In genomic region chr13:39941236-39941635, GRCh38 we compare ENCODE assay signal across 21 cellular contexts.
"Had no signal": no experiment of that assay in that cellular context is flagged by ENCODE, and none has a peak within 500 bp of the region (broad histone marks: within the 10 kb centered on the region; RNA-seq: fewer than 3 reads in every experiment).

No MANE protein-coding gene starts in this region.

- H3K4me3 Mint-ChIP-seq: immature natural killer cell; memory B cell; natural killer cell treated with Interleukin-12 subunit alpha and Interleukin-12 subunit beta and Interleukin-15 and Interleukin-18, amount 100 ng/mL, for 72 hours; stimulated activated memory B cell treated with anti-CD40 and anti-IgM and Interleukin-4, amounts not matched to agents 10 μg/mL and 1 μg/mL and 100 μg/mL, for 72 hours; stimulated activated naive CD8-positive, alpha-beta T cell treated with anti-CD3 and anti-CD28 coated beads, Interleukin-15, Interleukin-2, amounts not matched to agents 100 ng/mL and 50 ng/mL, for 24 hours had no signal

- DNase-seq: colonic mucosa; effector CD4-positive, alpha-beta T cell; heart left ventricle; hippocampal formation; immature natural killer cell; left cardiac atrium; left ventricle myocardium inferior; lower lobe of right lung; midbrain; posterior cingulate gyrus; spleen; stimulated activated CD4-positive, alpha-beta T cell treated with anti-CD3 and anti-CD28 coated beads, Interleukin-15, amount 100 ng/mL, for 24 hours; stimulated activated CD4-positive, alpha-beta T cell treated with anti-CD3 and anti-CD28 coated beads, Interleukin-1b, Interleukin-23, amount 100 ng/mL, for 48 hours; stimulated activated CD4-positive, alpha-beta T cell treated with anti-CD3 and anti-CD28 coated beads, Interleukin-4, amount 100 ng/mL, for 24 hours had no signal

- H3K9me3 ChIP-seq: colonic mucosa, heart left ventricle, left ventricle myocardium inferior, lower lobe of right lung, spleen, tibial nerve had no signal

- H3K9me3 Mint-ChIP-seq: immature natural killer cell; memory B cell; natural killer cell treated with Interleukin-12 subunit alpha and Interleukin-12 subunit beta and Interleukin-15 and Interleukin-18, amount 100 ng/mL, for 72 hours; stimulated activated memory B cell treated with anti-CD40 and anti-IgM and Interleukin-4, amounts not matched to agents 10 μg/mL and 1 μg/mL and 100 μg/mL, for 72 hours; stimulated activated naive CD8-positive, alpha-beta T cell treated with anti-CD3 and anti-CD28 coated beads, Interleukin-15, Interleukin-2, amounts not matched to agents 100 ng/mL and 50 ng/mL, for 24 hours had no signal

- H3K36me3 Mint-ChIP-seq: immature natural killer cell; memory B cell; natural killer cell treated with Interleukin-12 subunit alpha and Interleukin-12 subunit beta and Interleukin-15 and Interleukin-18, amount 100 ng/mL, for 72 hours; stimulated activated memory B cell treated with anti-CD40 and anti-IgM and Interleukin-4, amounts not matched to agents 10 μg/mL and 1 μg/mL and 100 μg/mL, for 72 hours had no signal

- H3K27ac Mint-ChIP-seq: immature natural killer cell; memory B cell; natural killer cell treated with Interleukin-12 subunit alpha and Interleukin-12 subunit beta and Interleukin-15 and Interleukin-18, amount 100 ng/mL, for 72 hours; stimulated activated memory B cell treated with anti-CD40 and anti-IgM and Interleukin-4, amounts not matched to agents 10 μg/mL and 1 μg/mL and 100 μg/mL, for 72 hours; stimulated activated naive CD8-positive, alpha-beta T cell treated with anti-CD3 and anti-CD28 coated beads, Interleukin-15, Interleukin-2, amounts not matched to agents 100 ng/mL and 50 ng/mL, for 24 hours had no signal

- H3K27ac ChIP-seq: colonic mucosa, heart left ventricle, left ventricle myocardium inferior, lower lobe of right lung, spleen, tibial nerve had no signal

- ATAC-seq: esophagus mucosa; heart left ventricle; left cardiac atrium; lower lobe of right lung; natural killer cell treated with Interleukin-12 subunit alpha and Interleukin-12 subunit beta and Interleukin-15 and Interleukin-18, amount 100 ng/mL, for 72 hours; sciatic nerve; stimulated activated memory B cell treated with anti-CD40 and anti-IgM and Interleukin-4, amounts not matched to agents 10 μg/mL and 1 μg/mL and 100 μg/mL, for 72 hours had no signal

- H3K36me3 ChIP-seq: colonic mucosa, heart left ventricle, left ventricle myocardium inferior, lower lobe of right lung, spleen, tibial nerve had no signal

- H3K4me1 ChIP-seq: colonic mucosa, lower lobe of right lung had no signal

- H3K4me3 ChIP-seq: colonic mucosa, heart left ventricle, left ventricle myocardium inferior, lower lobe of right lung, spleen, tibial nerve had no signal

- H3K27me3 ChIP-seq: colonic mucosa, heart left ventricle, spleen, tibial nerve had no signal
